16 cellular contexts compared by ENCODE assay signal in the genomic region with DNA sequence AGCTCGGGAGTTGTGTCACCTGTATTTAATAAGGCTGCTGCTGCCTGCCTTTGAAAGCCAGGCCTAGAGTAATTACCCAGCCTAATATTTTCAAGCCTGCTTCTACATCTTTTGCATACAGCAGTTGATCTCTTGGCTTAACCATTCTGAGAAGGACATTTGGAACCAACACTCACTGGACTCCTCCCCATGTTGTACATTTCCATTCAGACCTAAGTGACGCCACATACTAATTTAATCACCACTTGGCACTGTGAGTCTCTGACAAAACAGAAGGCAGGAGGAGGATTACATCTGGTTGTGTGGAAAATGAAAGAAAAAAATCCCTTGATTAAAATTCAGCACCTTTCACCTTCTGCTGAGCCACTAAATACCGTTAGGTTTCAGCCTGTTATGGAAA.
A peak's percentile ranks its signal among the peaks of the same experiment; 100 is the strongest.
DNase-seq lines count a peak whose midpoint lies in the region; FAIRE-seq and TF ChIP-seq lines count a peak whose summit lies in the region.
"Had no signal": no experiment of that assay in that cellular context is flagged by ENCODE, and none has a peak within 500 bp of the region (broad histone marks: within the 10 kb centered on the region; RNA-seq: fewer than 3 reads in every experiment).

No MANE protein-coding gene starts in this region.

- H3K4me3 ChIP-seq in esophagus muscularis mucosa, result no peak overlapping the region
- H3K4me3 ChIP-seq: GM12878 had no signal

- H3K27me3 ChIP-seq in esophagus muscularis mucosa, result no peaks in the 10 kb centered on the region
- H3K27me3 ChIP-seq: BE2C had no signal

- no peak for TF ChIP-seq POLR2A in esophagus muscularis mucosa (IDR thresholded peaks at IDR 0.05; ENCODE audit: low read depth)

- 74% methylated on average over 3 of the region's 3 CpGs for WGBS in esophagus muscularis mucosa

- intact Hi-C loops in esophagus muscularis mucosa (cut with DNase I), result no loop called here

- TF ChIP-seq CTCF in esophagus muscularis mucosa (IDR thresholded peaks at IDR 0.05), result no peak

- peaks cover 0 to 17% (median 0%) of the 10 kb centered on the region in 4 donors for H3K4me1 ChIP-seq in esophagus muscularis mucosa
- H3K4me1 ChIP-seq: BE2C, Caco-2 had no signal

- no peak for TF ChIP-seq EP300 in esophagus muscularis mucosa (IDR thresholded peaks at IDR 0.05)

- no peaks in the 10 kb centered on the region for H3K9me3 ChIP-seq in esophagus muscularis mucosa
- H3K9me3 ChIP-seq: BE2C, Caco-2 had no signal

- peak overlapping the region in 3 of 4 donors; percentile 22 to 59 (median 48) for H3K27ac ChIP-seq in esophagus muscularis mucosa (replicated peaks in 1 of 4)

- DNase-seq in Ammon's horn (ENCODE audit: low spot score) (peak; percentile 37), NCI-H524 treated with DMSO at 0.1 percent for 48 hours (lab: John Stamatoyannopoulos, UW) (peak; percentile 82), esophagus muscularis mucosa (ENCODE audit: extremely low spot score) (no peak), occipital lobe (lab: John Stamatoyannopoulos, UW) (peak; percentile 2), GM03348 (ENCODE audit: low spot score) (no peak), cerebellar cortex (ENCODE audit: low spot score) (no peak), HTR-8/SVneo (ENCODE audit: insufficient read length, low spot score) (no peak)
- DNase-seq: BE2C; C1 segment of cervical spinal cord; Caco-2; CD4-positive, CD25-positive, alpha-beta regulatory T cell; GF-D8; H9 had no signal

- H3K36me3 ChIP-seq in esophagus muscularis mucosa, result no peaks in the 10 kb centered on the region
- H3K36me3 ChIP-seq: BE2C had no signal

- no peak for FAIRE-seq in HTR-8/SVneo (lab: Jason Lieb, UNC)
- FAIRE-seq: D721Med, GM12878, H1 had no signal

Comparison
In these comparisons a context has a peak if more than half of its experiments do, and no peak if none do; other contexts are left out.
1. DNase-seq: peak in Ammon's horn (single experiment), NCI-H524 treated with DMSO at 0.1 percent for 48 hours (single experiment) and occipital lobe (single experiment); none in esophagus muscularis mucosa (single experiment), GM03348 (single experiment), cerebellar cortex (single experiment) and HTR-8/SVneo (single experiment).